In genomic region chr16:27867122-27868110, GRCh38 we compare ENCODE assay signal across 8 cellular contexts.
DNase-seq lines count a peak whose midpoint lies in the region; ATAC-seq and TF ChIP-seq lines count a peak whose summit lies in the region.

No MANE protein-coding gene starts in this region.

- H3K4me1 ChIP-seq in upper lobe of left lung, result peaks cover 0 to 5% (median 1%) of the 10 kb centered on the region in 4 donors

- H3K4me3 ChIP-seq in GM12875 (ENCODE audit: low read depth, low read length) (no peak overlapping the region), epithelial cell of esophagus (ENCODE audit: low read length) (no peak overlapping the region), upper lobe of left lung (no peak overlapping the region)

- ATAC-seq in upper lobe of left lung (ENCODE audit: low FRiP score in 2 of 2), result peak; percentile 74 to 80
- no peak for ATAC-seq in GM21526 (IDR thresholded peaks at IDR 0.05; ENCODE audit: low FRiP score, unreplicated experiment)

- no peaks in the 10 kb centered on the region for H3K4me1 Mint-ChIP-seq in nephron

- no peaks in the 10 kb centered on the region for H3K27me3 ChIP-seq in upper lobe of left lung

- 35 to 36% methylated on average over 14 to 17 of the region's 19 CpGs for WGBS in upper lobe of left lung, 2 donors

- H3K9me3 ChIP-seq in upper lobe of left lung, result peaks cover 0 to 18% (median 12%) of the 10 kb centered on the region in 4 donors

- H3K36me3 ChIP-seq in upper lobe of left lung, result no peaks in the 10 kb centered on the region

- TF ChIP-seq EP300 in upper lobe of left lung (IDR thresholded peaks at IDR 0.05), result no peak

- no peaks in the 10 kb centered on the region for H3K36me3 Mint-ChIP-seq in nephron (ENCODE audit: low read depth)

- no peak overlapping the region for H3K27ac Mint-ChIP-seq in nephron

- DNase-seq in A172 (ENCODE audit: low spot score) (peak; percentile 90), NCI-H69 (lab: John Stamatoyannopoulos, UW) (peak; percentile 84), epithelial cell of esophagus (ENCODE audit: low read depth) (peak; percentile 23), upper lobe of left lung (peak; percentile 57 to 91)
- DNase-seq in activated CD4-positive, alpha-beta T cell treated with anti-CD3 and anti-CD28 coated beads, Interleukin-2, amount 50 U/mL, for 48 hours, result peak; percentile 73 to 78

- no peak overlapping the region for H3K4me3 Mint-ChIP-seq in nephron

- TF ChIP-seq CTCF in GM12875 (IDR thresholded peaks at IDR 0.05; ENCODE audit: borderline replicate concordance, insufficient read depth, low read depth, low read length) (peak; percentile 61), epithelial cell of esophagus (IDR thresholded peaks at IDR 0.05; ENCODE audit: insufficient read depth, low read depth, low read length, missing control alignments) (peak; percentile 21), nephron (IDR thresholded peaks at IDR 0.05; ENCODE audit: unreplicated experiment in 3 of 3) (peak; percentile 18 to 41 (median 20)), upper lobe of left lung (IDR thresholded peaks at IDR 0.05) (peak in 5 of 6 experiments; percentile 19 to 51 (median 37))

- TF ChIP-seq POLR2A in upper lobe of left lung (IDR thresholded peaks at IDR 0.05), result no peak

- peaks cover 10% of the 10 kb centered on the region for H3K27me3 Mint-ChIP-seq in nephron (ENCODE audit: low read depth)

- H3K27ac ChIP-seq in upper lobe of left lung, result no peak overlapping the region

- H3K9me3 Mint-ChIP-seq in nephron, result peaks cover 43% of the 10 kb centered on the region

Comparison
In these comparisons a context has a peak if more than half of its experiments do, and no peak if none do; other contexts are left out.
1. DNase-seq: peak in every context shown above with its lines; median percentile 90 in A172; 84 in NCI-H69; 76 in activated CD4-positive, alpha-beta T cell treated with anti-CD3 and anti-CD28 coated beads, Interleukin-2, amount 50 U/mL, for 48 hours; 74 in upper lobe of left lung; 23 in epithelial cell of esophagus.